In the genomic region with DNA sequence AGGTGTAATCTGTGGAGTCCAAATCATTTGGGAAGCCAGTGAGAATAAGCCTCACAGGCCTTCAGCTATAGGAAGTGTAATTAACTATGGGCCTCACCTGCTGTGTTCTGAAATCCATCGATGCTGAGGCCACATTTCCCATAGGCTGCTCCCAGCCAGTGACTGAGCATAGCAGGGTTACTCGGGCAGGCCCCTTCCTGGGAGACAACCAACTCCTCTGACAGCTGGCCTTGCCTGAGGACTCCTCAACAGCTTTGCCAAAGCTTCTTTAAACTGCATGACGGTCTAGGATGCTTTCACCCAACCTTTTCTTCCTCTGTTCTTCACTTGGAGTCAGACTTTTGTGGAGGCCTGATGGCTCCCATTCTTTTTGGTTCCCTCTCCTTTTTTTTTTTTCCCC, we compare ENCODE assay signal across 14 cellular contexts.
"Had no signal": no experiment of that assay in that cellular context is flagged by ENCODE, and none has a peak within 500 bp of the region (broad histone marks: within the 10 kb centered on the region; RNA-seq: fewer than 3 reads in every experiment).

No MANE protein-coding gene starts in this region.

- H3K4me3 Mint-ChIP-seq: central memory CD8-positive, alpha-beta T cell; naive B cell had no signal

- H3K9me3 Mint-ChIP-seq: central memory CD8-positive, alpha-beta T cell; naive B cell had no signal

- H3K36me3 ChIP-seq: brain microvascular endothelial cell, esophagus muscularis mucosa, pancreas had no signal

- ATAC-seq: left lobe of liver, pancreas, sciatic nerve had no signal

- H3K4me1 ChIP-seq: esophagus muscularis mucosa, pancreas had no signal

- H3K9me3 ChIP-seq: esophagus muscularis mucosa, pancreas had no signal

- H3K4me2 ChIP-seq: hepatocyte had no signal

- DNase-seq: activated CD4-positive, alpha-beta T cell treated with anti-CD3 and anti-CD28 coated beads for 4 hours; activated effector memory CD4-positive, alpha-beta T cell treated with Interleukin-2 at 50 U/mL for 16 hours; anterior cingulate cortex; effector CD4-positive, alpha-beta T cell; islet precursor cell; naive B cell; pancreas had no signal

- H3K27me3 Mint-ChIP-seq: central memory CD8-positive, alpha-beta T cell had no signal

- FAIRE-seq: pancreas had no signal

- H3K27me3 ChIP-seq: brain microvascular endothelial cell, esophagus muscularis mucosa, hepatocyte, pancreas had no signal

- H3K27ac ChIP-seq: brain microvascular endothelial cell, coronary artery, esophagus muscularis mucosa, pancreas had no signal

- H3K36me3 Mint-ChIP-seq: naive B cell had no signal

- H3K4me3 ChIP-seq: coronary artery, esophagus muscularis mucosa, hepatocyte, pancreas had no signal
